In genomic region chr6:136501514-136501913, GRCh38 we compare ENCODE assay signal across 1 cellular context.
TF ChIP-seq lines count a peak whose summit lies in the region.

No MANE protein-coding gene starts in this region.

TF ChIP-seq in K562, 482 proteins besides CTCF, POLR2A, EP300 and RAD21 (continued from another document):
- no peak for TF ChIP-seq ZNF318 (IDR thresholded peaks at IDR 0.05; ENCODE audit: borderline replicate concordance in 1 of 2, low read depth in 1 of 2)
